In the genomic region with DNA sequence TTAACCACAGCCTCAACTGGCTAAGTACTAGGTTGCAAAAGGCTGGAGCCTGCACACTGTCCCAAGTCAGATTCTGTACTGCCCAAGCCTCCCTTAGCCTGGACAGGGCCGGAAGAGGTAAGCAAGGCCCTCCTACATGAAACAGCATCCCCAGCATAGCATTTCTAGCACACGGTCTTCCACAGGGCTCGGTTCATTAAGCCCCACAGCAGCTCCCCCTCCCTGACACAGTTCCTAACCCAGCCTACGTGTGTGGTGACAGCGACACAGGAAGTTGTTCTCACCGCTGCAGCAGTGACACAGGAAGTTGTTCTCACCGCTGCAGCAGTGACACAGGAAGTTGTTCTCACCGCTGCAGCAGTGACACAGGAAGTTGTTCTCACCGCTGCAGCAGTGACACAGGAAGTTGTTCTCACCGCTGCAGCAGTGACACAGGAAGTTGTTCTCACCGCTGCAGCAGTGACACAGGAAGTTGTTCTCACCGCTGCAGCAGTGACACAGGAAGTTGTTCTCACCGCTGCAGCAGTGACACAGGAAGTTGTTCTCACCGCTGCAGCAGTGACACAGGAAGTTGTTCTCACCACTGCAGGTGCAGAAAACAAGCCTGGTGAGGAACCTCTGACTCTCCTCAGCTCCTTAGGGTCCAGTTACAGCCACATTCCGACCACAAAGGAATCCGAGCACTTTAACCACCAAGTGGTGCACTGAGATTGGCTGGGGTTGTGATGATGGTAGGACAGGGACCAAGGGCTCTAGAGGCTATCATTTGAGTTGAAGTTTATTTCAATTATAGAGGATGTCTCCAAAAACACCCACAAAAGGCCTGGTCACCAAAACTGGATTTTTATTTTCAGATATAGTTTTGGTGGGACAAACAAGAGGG, we compare ENCODE assay signal across 8 cellular contexts. TPM values are rescaled to one million over a fixed set of nuclear protein-coding genes. Genes with fewer than 3 reads are reported as not detected.
DNase-seq lines count a peak whose midpoint lies in the region; ATAC-seq and TF ChIP-seq lines count a peak whose summit lies in the region.
"Not testable (repeated sequence)": the region's sequence is repeated elsewhere in the genome, so short reads cannot be mapped to it uniquely, and the experiment has no call there.

No MANE protein-coding gene starts in this region.

- TF ChIP-seq RAD21 in SK-N-SH (IDR thresholded peaks at IDR 0.05; ENCODE audit: low read length), result not testable (repeated sequence)

- H3K9ac ChIP-seq in SK-N-SH, result not testable (repeated sequence)

- H3K4me3 Mint-ChIP-seq in CD4-positive, alpha-beta memory T cell, result peak overlapping the region in 7 of 8 donors; percentile 35 to 74 (median 46)
- H3K4me3 Mint-ChIP-seq in activated CD4-positive, alpha-beta memory T cell treated with anti-CD3 and anti-CD28 coated beads, Interleukin-2, amount 10 ng/mL, durations not matched to agents 7 days and 5 days, result not testable (repeated sequence)
- peak overlapping the region; percentile 67 for H3K4me3 Mint-ChIP-seq in activated naive CD8-positive, alpha-beta T cell
- H3K4me3 Mint-ChIP-seq in naive thymus-derived CD4-positive, alpha-beta T cell, result peak overlapping the region; percentile 12 to 68 (median 55)

- H2AFZ ChIP-seq in SK-N-SH (ENCODE audit: low read depth), result not testable (repeated sequence)

- not testable (repeated sequence) for H3K36me3 ChIP-seq in CD4-positive, alpha-beta memory T cell (ENCODE audit: insufficient read depth, low read length); SK-N-SH (replicated peaks in 1 of 2; ENCODE audit: control insufficient read depth in 1 of 2, insufficient read depth in 2 of 2, low read length in 1 of 2); naive thymus-derived CD4-positive, alpha-beta T cell (ENCODE audit: control insufficient read depth in 2 of 3, insufficient read depth in 3 of 3, low read length in 3 of 3)

- peaks cover 13 to 35% (median 22%) of the 10 kb centered on the region in 4 donors for H3K4me1 Mint-ChIP-seq in CD4-positive, alpha-beta memory T cell
- peaks cover 17% of the 10 kb centered on the region for H3K4me1 Mint-ChIP-seq in activated CD4-positive, alpha-beta memory T cell treated with anti-CD3 and anti-CD28 coated beads, Interleukin-2, amount 10 ng/mL, durations not matched to agents 7 days and 5 days
- peaks cover 14% of the 10 kb centered on the region for H3K4me1 Mint-ChIP-seq in activated naive CD8-positive, alpha-beta T cell (ENCODE audit: low read depth)
- H3K4me1 Mint-ChIP-seq in naive thymus-derived CD4-positive, alpha-beta T cell, result peaks cover 0 to 28% (median 24%) of the 10 kb centered on the region in 7 donors

- H3K9me3 Mint-ChIP-seq in CD4-positive, alpha-beta memory T cell, result peaks cover 0 to 41% (median 24%) of the 10 kb centered on the region in 8 donors
- H3K9me3 Mint-ChIP-seq in activated CD4-positive, alpha-beta memory T cell treated with anti-CD3 and anti-CD28 coated beads, Interleukin-2, amount 10 ng/mL, durations not matched to agents 7 days and 5 days, result peaks cover 12% of the 10 kb centered on the region
- not testable (repeated sequence) for H3K9me3 Mint-ChIP-seq in activated naive CD8-positive, alpha-beta T cell (ENCODE audit: low read depth)
- peaks cover 0 to 59% (median 21%) of the 10 kb centered on the region in 11 donors for H3K9me3 Mint-ChIP-seq in naive thymus-derived CD4-positive, alpha-beta T cell

- not testable (repeated sequence) for H3K27me3 Mint-ChIP-seq in CD4-positive, alpha-beta memory T cell; activated naive CD8-positive, alpha-beta T cell
- peaks cover 14% of the 10 kb centered on the region for H3K27me3 Mint-ChIP-seq in activated CD4-positive, alpha-beta memory T cell treated with anti-CD3 and anti-CD28 coated beads, Interleukin-2, amount 10 ng/mL, durations not matched to agents 7 days and 5 days
- H3K27me3 Mint-ChIP-seq in naive thymus-derived CD4-positive, alpha-beta T cell, result peaks cover 5 to 14% (median 6%) of the 10 kb centered on the region in 5 donors

- not testable (repeated sequence) for H3F3A ChIP-seq in SK-N-SH (replicated peaks; ENCODE audit: insufficient read depth)

- TF ChIP-seq CTCF in SK-N-SH (IDR thresholded peaks at IDR 0.05), result not testable (repeated sequence)

- peak; percentile 64 for ATAC-seq in GM21381 (IDR thresholded peaks at IDR 0.05; ENCODE audit: unreplicated experiment)
- peak; percentile 95 for ATAC-seq in naive thymus-derived CD4-positive, alpha-beta T cell

- not testable (repeated sequence) for H3K4me2 ChIP-seq in SK-N-SH

- H3K9me2 ChIP-seq in SK-N-SH, result not testable (repeated sequence)

- CTCF ChIA-PET in CD4-positive, alpha-beta memory T cell (lab: Charles Lee; ENCODE audit: partially characterized antibody), result interaction anchor here (4.2 kb wide), 1 partner anchor 13 kb away, joined by 28 read pairs; no protein-coding TSS in a partner anchor
- CTCF ChIA-PET in SK-N-SH (lab: Yijun Ruan, JAX); naive thymus-derived CD4-positive, alpha-beta T cell (lab: Charles Lee): not testable (repeated sequence)
- CTCF ChIA-PET in activated CD4-positive, alpha-beta memory T cell treated with anti-CD3 and anti-CD28 coated beads, Interleukin-2, amount 10 ng/mL, durations not matched to agents 7 days and 5 days (lab: Charles Lee), result interaction anchor here (3.6 kb wide), 1 partner anchor 13 kb away, joined by 30 read pairs; no protein-coding TSS in a partner anchor

- 69% methylated on average over 6 of the region's 16 CpGs for WGBS in SK-N-SH (ENCODE audit: low lambda C conversion rate)

- POLR2A ChIA-PET in CD4-positive, alpha-beta memory T cell (lab: Charles Lee; ENCODE audit: partially characterized antibody), result interaction anchor here (1.0 to 5.0 kb wide), 4 partner anchors 10 to 308 kb away, joined by 3 to 35 read pairs (median 6); partner anchors contain the start of gene SNRPA1
- POLR2A ChIA-PET in SK-N-SH (lab: Yijun Ruan, JAX), result not testable (repeated sequence)
- POLR2A ChIA-PET in activated CD4-positive, alpha-beta memory T cell treated with anti-CD3 and anti-CD28 coated beads, Interleukin-2, amount 10 ng/mL, durations not matched to agents 7 days and 5 days (lab: Charles Lee), result interaction anchor here (0.5 to 1.1 kb wide), 2 partner anchors 14 to 39 kb away, joined by 4 to 8 read pairs; partner anchors contain the start of gene SNRPA1
- POLR2A ChIA-PET in naive thymus-derived CD4-positive, alpha-beta T cell (lab: Charles Lee), result interaction anchor here (1.4 to 2.3 kb wide), 2 partner anchors 13 to 39 kb away, joined by 6 to 7 read pairs; partner anchors contain the start of gene SNRPA1

- not testable (repeated sequence) for H3K27me3 ChIP-seq in CD4-positive, alpha-beta memory T cell (ENCODE audit: insufficient read depth, low read length); SK-N-SH (ENCODE audit: insufficient read depth); naive thymus-derived CD4-positive, alpha-beta T cell (ENCODE audit: control insufficient read depth in 2 of 2, insufficient read depth in 2 of 2, low read length in 2 of 2)

- not testable (repeated sequence) for H3K79me2 ChIP-seq in SK-N-SH (ENCODE audit: insufficient read depth)

- not testable (repeated sequence) for TF ChIP-seq EP300 in SK-N-SH (IDR thresholded peaks at IDR 0.05; ENCODE audit: borderline replicate concordance in 1 of 2, low read depth in 1 of 2, low read length in 1 of 2)

- peak; percentile 53 to 86 (median 78) for DNase-seq in CD4-positive, alpha-beta memory T cell
- DNase-seq in Jurkat, Clone E6-1 (ENCODE audit: low read depth, low spot score), result peak; percentile 80
- not testable (repeated sequence) for DNase-seq in SK-N-SH
- peak; percentile 61 for DNase-seq in activated CD4-positive, alpha-beta memory T cell treated with anti-CD3 and anti-CD28 coated beads, Interleukin-2, amount 10 ng/mL, durations not matched to agents 7 days and 5 days
- peak in 8 of 9 donors; percentile 35 to 82 (median 74) for DNase-seq in naive thymus-derived CD4-positive, alpha-beta T cell
- DNase-seq in stimulated activated CD8-positive, alpha-beta memory T cell treated with anti-CD3 and anti-CD28 coated beads, Interleukin-15, amount 100 ng/mL, for 24 hours (ENCODE audit: low read depth), result peak; percentile 15

- H3K9me3 ChIP-seq in CD4-positive, alpha-beta memory T cell (ENCODE audit: control insufficient read depth in 1 of 2, low read length in 2 of 2); SK-N-SH: not testable (repeated sequence)
- peaks cover 6 to 25% (median 12%) of the 10 kb centered on the region in 3 experiments for H3K9me3 ChIP-seq in naive thymus-derived CD4-positive, alpha-beta T cell (ENCODE audit: control insufficient read depth in 2 of 3, low read length in 3 of 3)

- H4K20me1 ChIP-seq in SK-N-SH (ENCODE audit: insufficient read depth), result not testable (repeated sequence)

- H3K27ac Mint-ChIP-seq in CD4-positive, alpha-beta memory T cell, result peak overlapping the region; percentile 85 to 95 (median 92)
- peak overlapping the region; percentile 91 for H3K27ac Mint-ChIP-seq in activated CD4-positive, alpha-beta memory T cell treated with anti-CD3 and anti-CD28 coated beads, Interleukin-2, amount 10 ng/mL, durations not matched to agents 7 days and 5 days
- peak overlapping the region; percentile 90 for H3K27ac Mint-ChIP-seq in activated naive CD8-positive, alpha-beta T cell
- H3K27ac Mint-ChIP-seq in naive thymus-derived CD4-positive, alpha-beta T cell, result peak overlapping the region; percentile 74 to 97 (median 93)

- peaks cover 4 to 11% of the 10 kb centered on the region in 2 donors for H3K36me3 Mint-ChIP-seq in CD4-positive, alpha-beta memory T cell
- peaks cover 17% of the 10 kb centered on the region for H3K36me3 Mint-ChIP-seq in activated CD4-positive, alpha-beta memory T cell treated with anti-CD3 and anti-CD28 coated beads, Interleukin-2, amount 10 ng/mL, durations not matched to agents 7 days and 5 days (ENCODE audit: low read depth)
- H3K36me3 Mint-ChIP-seq in activated naive CD8-positive, alpha-beta T cell, result not testable (repeated sequence)
- H3K36me3 Mint-ChIP-seq in naive thymus-derived CD4-positive, alpha-beta T cell, result peaks cover 3 to 21% (median 3%) of the 10 kb centered on the region in 5 donors

- peaks cover 20% of the 10 kb centered on the region for H3K4me1 ChIP-seq in CD4-positive, alpha-beta memory T cell (ENCODE audit: insufficient read depth, low read length)
- H3K4me1 ChIP-seq in SK-N-SH (ENCODE audit: control insufficient read depth in 1 of 2, insufficient read depth in 2 of 2, low read depth in 1 of 2, low read length in 1 of 2), result not testable (repeated sequence)
- H3K4me1 ChIP-seq in naive thymus-derived CD4-positive, alpha-beta T cell (ENCODE audit: control insufficient read depth in 2 of 2, insufficient read depth in 2 of 2, low read length in 2 of 2), result peaks cover 14 to 18% of the 10 kb centered on the region in 2 donors

- not testable (repeated sequence) for H3K4me3 ChIP-seq in CD4-positive, alpha-beta memory T cell (ENCODE audit: low read length in 2 of 2); SK-N-SH (ENCODE audit: low read depth in 2 of 2, low read length in 1 of 2)
- H3K4me3 ChIP-seq in Jurkat, Clone E6-1 (ENCODE audit: low read length), result peak overlapping the region; percentile 32
- peak overlapping the region; percentile 15 for H3K4me3 ChIP-seq in naive thymus-derived CD4-positive, alpha-beta T cell (ENCODE audit: low read length)

- intact Hi-C loops in CD4-positive, alpha-beta memory T cell (cut with micrococcal nuclease), result loop anchor here (1.0 kb wide), 2 partner anchors 14 to 39 kb away; partner anchors contain the start of gene SNRPA1
- intact Hi-C loops in naive thymus-derived CD4-positive, alpha-beta T cell (cut with micrococcal nuclease), result loop anchor here (1.0 kb wide), 3 partner anchors 14 to 318 kb away; partner anchors contain the start of genes TM2D3 (in 2 of the 2) and SNRPA1 (in 1 of the 2)

- H3K27ac ChIP-seq in CD4-positive, alpha-beta memory T cell (ENCODE audit: low read depth, low read length), result peak overlapping the region; percentile 31
- H3K27ac ChIP-seq in SK-N-SH (ENCODE audit: low read depth in 2 of 2, low read length in 1 of 2), result not testable (repeated sequence)
- peak overlapping the region; percentile 72 for H3K27ac ChIP-seq in naive thymus-derived CD4-positive, alpha-beta T cell (ENCODE audit: low read depth, low read length)

RNA-seq across cellular contexts. Expression of gene SNRPA1, which starts 39.1 kb away (rescaled TPM):
- total RNA-seq in CD4-positive, alpha-beta memory T cell, result 100 to 1,000 TPM in 1 of 2 experiments, 10 to 100 TPM in 1; 90.5 to 100 TPM
- polyA plus RNA-seq in CD4-positive, alpha-beta memory T cell, result 10 to 100 TPM; 76.6 to 82.0 TPM
- polyA plus RNA-seq in Jurkat, Clone E6-1 (2012; ENCODE audit: insufficient read depth, insufficient read length), result 302 TPM
- 59.9 and 62.3 TPM in 2 replicates for polyA plus RNA-seq in SK-N-SH (2012; rRNA removed)
- 68.2 and 86.6 TPM in 2 replicates for polyA plus RNA-seq in SK-N-SH (2012; cell fraction: cytosol; rRNA removed)
- 58.2 and 99.5 TPM in 2 replicates for polyA plus RNA-seq in SK-N-SH (2012; cell fraction: nucleus; rRNA removed)
- total RNA-seq in activated CD4-positive, alpha-beta memory T cell treated with anti-CD3 and anti-CD28 coated beads, Interleukin-2, amount 10 ng/mL, durations not matched to agents 7 days and 5 days, result 100 to 1,000 TPM; 107 to 113 TPM
- total RNA-seq in naive thymus-derived CD4-positive, alpha-beta T cell, result 100 to 1,000 TPM in 3 of 5 experiments, 10 to 100 TPM in 2; 80.1 to 212 (median 110) TPM
- polyA plus RNA-seq in naive thymus-derived CD4-positive, alpha-beta T cell, result 10 to 100 TPM; 59.6 to 86.8 TPM

RNA-seq across cellular contexts. Expression of gene SELENOS, which starts 56.9 kb away (rescaled TPM):
- 10 to 100 TPM; 49.1 to 53.8 TPM for total RNA-seq in CD4-positive, alpha-beta memory T cell
- 100 to 1,000 TPM in 1 of 2 donors, 10 to 100 TPM in 1; 69.8 to 112 TPM for polyA plus RNA-seq in CD4-positive, alpha-beta memory T cell
- polyA plus RNA-seq in Jurkat, Clone E6-1 (2012; ENCODE audit: insufficient read depth, insufficient read length), result 41.5 TPM
- polyA plus RNA-seq in SK-N-SH (2012; rRNA removed), result 101 and 124 TPM in 2 replicates
- polyA plus RNA-seq in SK-N-SH (2012; cell fraction: cytosol; rRNA removed), result 124 and 132 TPM in 2 replicates
- polyA plus RNA-seq in SK-N-SH (2012; cell fraction: nucleus; rRNA removed), result 48.8 and 75.5 TPM in 2 replicates
- 10 to 100 TPM; 43.0 to 45.7 TPM for total RNA-seq in activated CD4-positive, alpha-beta memory T cell treated with anti-CD3 and anti-CD28 coated beads, Interleukin-2, amount 10 ng/mL, durations not matched to agents 7 days and 5 days
- 10 to 100 TPM; 24.8 to 42.2 (median 37.6) TPM for total RNA-seq in naive thymus-derived CD4-positive, alpha-beta T cell
- polyA plus RNA-seq in naive thymus-derived CD4-positive, alpha-beta T cell, result 10 to 100 TPM; 43.9 to 48.2 TPM
